Comparison of ENCODE assay signal across 2 cellular contexts in the genomic region with DNA sequence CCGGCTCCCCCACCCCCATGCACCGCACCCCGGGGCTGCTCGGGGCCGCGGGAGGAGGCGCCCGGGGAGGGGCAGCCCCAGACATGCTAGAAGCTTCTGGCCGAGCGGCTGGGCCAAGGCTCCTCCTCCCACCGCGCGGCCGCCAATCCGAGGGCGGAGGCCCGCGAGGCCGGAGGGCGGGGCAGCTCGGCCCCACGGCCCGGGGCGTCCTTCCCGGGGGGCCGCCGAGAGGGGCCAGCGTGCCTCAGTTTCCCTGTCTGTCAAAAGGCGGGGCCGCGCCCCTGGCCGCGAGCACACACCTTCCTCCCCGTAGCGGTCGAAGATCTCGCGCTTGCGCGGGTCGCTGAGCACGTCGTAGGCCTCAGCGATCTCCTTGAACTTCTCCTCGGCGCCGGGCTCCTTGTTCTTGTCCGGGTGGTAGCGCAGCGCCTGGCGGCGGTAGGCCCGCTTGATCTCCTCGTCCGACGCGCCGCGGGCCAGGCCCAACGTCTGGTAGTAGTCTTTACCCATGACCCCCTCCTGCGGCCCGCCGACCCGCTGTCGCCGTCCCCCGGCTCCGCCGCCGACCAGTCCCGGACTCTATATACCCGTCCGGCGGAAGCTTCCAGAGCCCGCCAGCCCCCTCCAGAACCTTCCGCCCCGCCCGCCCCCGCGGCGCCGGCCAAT.
TF ChIP-seq lines count a peak whose summit lies in the region.

A gene (minus strand): TSS at position 558 of the 666 bp plus-strand sequence. CDS start 48 bp downstream, at position 510.

TF ChIP-seq in WTC11, 78 proteins besides CTCF, POLR2A, EP300 and RAD21 (continued from another document and continues in another):
- TF ChIP-seq, protein P1, sequence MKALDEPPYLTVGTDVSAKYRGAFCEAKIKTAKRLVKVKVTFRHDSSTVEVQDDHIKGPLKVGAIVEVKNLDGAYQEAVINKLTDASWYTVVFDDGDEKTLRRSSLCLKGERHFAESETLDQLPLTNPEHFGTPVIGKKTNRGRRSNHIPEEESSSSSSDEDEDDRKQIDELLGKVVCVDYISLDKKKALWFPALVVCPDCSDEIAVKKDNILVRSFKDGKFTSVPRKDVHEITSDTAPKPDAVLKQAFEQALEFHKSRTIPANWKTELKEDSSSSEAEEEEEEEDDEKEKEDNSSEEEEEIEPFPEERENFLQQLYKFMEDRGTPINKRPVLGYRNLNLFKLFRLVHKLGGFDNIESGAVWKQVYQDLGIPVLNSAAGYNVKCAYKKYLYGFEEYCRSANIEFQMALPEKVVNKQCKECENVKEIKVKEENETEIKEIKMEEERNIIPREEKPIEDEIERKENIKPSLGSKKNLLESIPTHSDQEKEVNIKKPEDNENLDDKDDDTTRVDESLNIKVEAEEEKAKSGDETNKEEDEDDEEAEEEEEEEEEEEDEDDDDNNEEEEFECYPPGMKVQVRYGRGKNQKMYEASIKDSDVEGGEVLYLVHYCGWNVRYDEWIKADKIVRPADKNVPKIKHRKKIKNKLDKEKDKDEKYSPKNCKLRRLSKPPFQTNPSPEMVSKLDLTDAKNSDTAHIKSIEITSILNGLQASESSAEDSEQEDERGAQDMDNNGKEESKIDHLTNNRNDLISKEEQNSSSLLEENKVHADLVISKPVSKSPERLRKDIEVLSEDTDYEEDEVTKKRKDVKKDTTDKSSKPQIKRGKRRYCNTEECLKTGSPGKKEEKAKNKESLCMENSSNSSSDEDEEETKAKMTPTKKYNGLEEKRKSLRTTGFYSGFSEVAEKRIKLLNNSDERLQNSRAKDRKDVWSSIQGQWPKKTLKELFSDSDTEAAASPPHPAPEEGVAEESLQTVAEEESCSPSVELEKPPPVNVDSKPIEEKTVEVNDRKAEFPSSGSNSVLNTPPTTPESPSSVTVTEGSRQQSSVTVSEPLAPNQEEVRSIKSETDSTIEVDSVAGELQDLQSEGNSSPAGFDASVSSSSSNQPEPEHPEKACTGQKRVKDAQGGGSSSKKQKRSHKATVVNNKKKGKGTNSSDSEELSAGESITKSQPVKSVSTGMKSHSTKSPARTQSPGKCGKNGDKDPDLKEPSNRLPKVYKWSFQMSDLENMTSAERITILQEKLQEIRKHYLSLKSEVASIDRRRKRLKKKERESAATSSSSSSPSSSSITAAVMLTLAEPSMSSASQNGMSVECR (CRISPR knock-in tag; IDR thresholded peaks at IDR 0.05; ENCODE audit: borderline replicate concordance): peak; percentile 83
- TF ChIP-seq, protein P2, sequence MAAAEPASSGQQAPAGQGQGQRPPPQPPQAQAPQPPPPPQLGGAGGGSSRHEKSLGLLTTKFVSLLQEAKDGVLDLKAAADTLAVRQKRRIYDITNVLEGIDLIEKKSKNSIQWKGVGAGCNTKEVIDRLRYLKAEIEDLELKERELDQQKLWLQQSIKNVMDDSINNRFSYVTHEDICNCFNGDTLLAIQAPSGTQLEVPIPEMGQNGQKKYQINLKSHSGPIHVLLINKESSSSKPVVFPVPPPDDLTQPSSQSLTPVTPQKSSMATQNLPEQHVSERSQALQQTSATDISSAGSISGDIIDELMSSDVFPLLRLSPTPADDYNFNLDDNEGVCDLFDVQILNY (CRISPR knock-in tag; IDR thresholded peaks at IDR 0.05): peak; percentile 47; the same call in 1 of the 2 replicates
- no peak for TF ChIP-seq GRHL2 (CRISPR knock-in tag; IDR thresholded peaks at IDR 0.05; ENCODE audit: insufficient replicate concordance, severe bottlenecking)
- TF ChIP-seq, protein P3, sequence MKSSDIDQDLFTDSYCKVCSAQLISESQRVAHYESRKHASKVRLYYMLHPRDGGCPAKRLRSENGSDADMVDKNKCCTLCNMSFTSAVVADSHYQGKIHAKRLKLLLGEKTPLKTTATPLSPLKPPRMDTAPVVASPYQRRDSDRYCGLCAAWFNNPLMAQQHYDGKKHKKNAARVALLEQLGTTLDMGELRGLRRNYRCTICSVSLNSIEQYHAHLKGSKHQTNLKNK (CRISPR knock-in tag; IDR thresholded peaks at IDR 0.05): peak; percentile 32; the same call in 1 of the 2 replicates
- TF ChIP-seq, protein P4, sequence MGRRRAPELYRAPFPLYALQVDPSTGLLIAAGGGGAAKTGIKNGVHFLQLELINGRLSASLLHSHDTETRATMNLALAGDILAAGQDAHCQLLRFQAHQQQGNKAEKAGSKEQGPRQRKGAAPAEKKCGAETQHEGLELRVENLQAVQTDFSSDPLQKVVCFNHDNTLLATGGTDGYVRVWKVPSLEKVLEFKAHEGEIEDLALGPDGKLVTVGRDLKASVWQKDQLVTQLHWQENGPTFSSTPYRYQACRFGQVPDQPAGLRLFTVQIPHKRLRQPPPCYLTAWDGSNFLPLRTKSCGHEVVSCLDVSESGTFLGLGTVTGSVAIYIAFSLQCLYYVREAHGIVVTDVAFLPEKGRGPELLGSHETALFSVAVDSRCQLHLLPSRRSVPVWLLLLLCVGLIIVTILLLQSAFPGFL (CRISPR knock-in tag; IDR thresholded peaks at IDR 0.05; ENCODE audit: borderline replicate concordance): no peak
- TF ChIP-seq EMX1 (CRISPR knock-in tag; IDR thresholded peaks at IDR 0.05): 0 out of 2 replicates have a peak, but pooled peaks have one; percentile 53
- no peak for TF ChIP-seq CREB1 (CRISPR knock-in tag; IDR thresholded peaks at IDR 0.05)
- TF ChIP-seq ZNF671 (CRISPR knock-in tag; IDR thresholded peaks at IDR 0.05): no peak
- TF ChIP-seq, protein P5, sequence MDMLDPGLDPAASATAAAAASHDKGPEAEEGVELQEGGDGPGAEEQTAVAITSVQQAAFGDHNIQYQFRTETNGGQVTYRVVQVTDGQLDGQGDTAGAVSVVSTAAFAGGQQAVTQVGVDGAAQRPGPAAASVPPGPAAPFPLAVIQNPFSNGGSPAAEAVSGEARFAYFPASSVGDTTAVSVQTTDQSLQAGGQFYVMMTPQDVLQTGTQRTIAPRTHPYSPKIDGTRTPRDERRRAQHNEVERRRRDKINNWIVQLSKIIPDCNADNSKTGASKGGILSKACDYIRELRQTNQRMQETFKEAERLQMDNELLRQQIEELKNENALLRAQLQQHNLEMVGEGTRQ (CRISPR knock-in tag; IDR thresholded peaks at IDR 0.05): no peak
- TF ChIP-seq, protein P6, sequence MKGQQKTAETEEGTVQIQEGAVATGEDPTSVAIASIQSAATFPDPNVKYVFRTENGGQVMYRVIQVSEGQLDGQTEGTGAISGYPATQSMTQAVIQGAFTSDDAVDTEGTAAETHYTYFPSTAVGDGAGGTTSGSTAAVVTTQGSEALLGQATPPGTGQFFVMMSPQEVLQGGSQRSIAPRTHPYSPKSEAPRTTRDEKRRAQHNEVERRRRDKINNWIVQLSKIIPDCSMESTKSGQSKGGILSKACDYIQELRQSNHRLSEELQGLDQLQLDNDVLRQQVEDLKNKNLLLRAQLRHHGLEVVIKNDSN (CRISPR knock-in tag; IDR thresholded peaks at IDR 0.05): peak; percentile 43; the same call in 1 of the 2 replicates
- no peak for TF ChIP-seq MXD4 (CRISPR knock-in tag; IDR thresholded peaks at IDR 0.05; ENCODE audit: borderline replicate concordance)
- TF ChIP-seq SP1 (CRISPR knock-in tag; conservative IDR thresholded peaks at IDR 0.05): no peak
- 0 out of 2 replicates have a peak, but pooled peaks have one; percentile 57 for TF ChIP-seq SMAD4 (CRISPR knock-in tag; IDR thresholded peaks at IDR 0.05)
- TF ChIP-seq ZBTB21 (CRISPR knock-in tag; IDR thresholded peaks at IDR 0.05; ENCODE audit: borderline replicate concordance): no peak

TF ChIP-seq in HepG2, 621 proteins besides CTCF, POLR2A, EP300 and RAD21 (continued from another document and continues in another):
- TF ChIP-seq, protein P7, sequence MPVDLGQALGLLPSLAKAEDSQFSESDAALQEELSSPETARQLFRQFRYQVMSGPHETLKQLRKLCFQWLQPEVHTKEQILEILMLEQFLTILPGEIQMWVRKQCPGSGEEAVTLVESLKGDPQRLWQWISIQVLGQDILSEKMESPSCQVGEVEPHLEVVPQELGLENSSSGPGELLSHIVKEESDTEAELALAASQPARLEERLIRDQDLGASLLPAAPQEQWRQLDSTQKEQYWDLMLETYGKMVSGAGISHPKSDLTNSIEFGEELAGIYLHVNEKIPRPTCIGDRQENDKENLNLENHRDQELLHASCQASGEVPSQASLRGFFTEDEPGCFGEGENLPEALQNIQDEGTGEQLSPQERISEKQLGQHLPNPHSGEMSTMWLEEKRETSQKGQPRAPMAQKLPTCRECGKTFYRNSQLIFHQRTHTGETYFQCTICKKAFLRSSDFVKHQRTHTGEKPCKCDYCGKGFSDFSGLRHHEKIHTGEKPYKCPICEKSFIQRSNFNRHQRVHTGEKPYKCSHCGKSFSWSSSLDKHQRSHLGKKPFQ (CRISPR knock-in tag; IDR thresholded peaks at IDR 0.05; ENCODE audit: insufficient replicate concordance): no peak
- TF ChIP-seq ZNF335 (CRISPR knock-in tag; IDR thresholded peaks at IDR 0.05) (no peak), ZFX (CRISPR knock-in tag; IDR thresholded peaks at IDR 0.05; ENCODE audit: low read depth) (peak; percentile 92), PHF21A (CRISPR knock-in tag; IDR thresholded peaks at IDR 0.05) (no peak), GATA4 (IDR thresholded peaks at IDR 0.05; ENCODE audit: borderline replicate concordance, low read depth) (peak; percentile 82), ZBTB7A (CRISPR knock-in tag; IDR thresholded peaks at IDR 0.05) (peak; percentile 85; the same call in 1 of the 2 replicates), LCORL (IDR thresholded peaks at IDR 0.05) (no peak), LCORL (CRISPR knock-in tag; IDR thresholded peaks at IDR 0.05) (peak; percentile 51; the same call in 1 of the 2 replicates), RXRA (CRISPR knock-in tag; IDR thresholded peaks at IDR 0.05) (no peak; the same call in 1 of the 2 replicates), BRCA1 (CRISPR knock-in tag; IDR thresholded peaks at IDR 0.05) (peak; percentile 73; the same call in 1 of the 2 replicates), RBFOX2 (IDR thresholded peaks at IDR 0.05; ENCODE audit: low read depth, low read length) (peak; percentile 93), KLF13 (CRISPR knock-in tag; IDR thresholded peaks at IDR 0.05) (peak; percentile 76; the same call in 1 of the 2 replicates), ZFP36L2 (CRISPR knock-in tag; IDR thresholded peaks at IDR 0.05) (no peak), FOXA1 (IDR thresholded peaks at IDR 0.05) (no peak), FOXA1 (CRISPR knock-in tag; IDR thresholded peaks at IDR 0.05) (no peak), SOX6 (IDR thresholded peaks at IDR 0.05) (no peak), SOX6 (CRISPR knock-in tag; IDR thresholded peaks at IDR 0.05) (no peak), SP2 (CRISPR knock-in tag; IDR thresholded peaks at IDR 0.05) (no peak; the same call in none of the 2 replicates)
- TF ChIP-seq, protein P8, sequence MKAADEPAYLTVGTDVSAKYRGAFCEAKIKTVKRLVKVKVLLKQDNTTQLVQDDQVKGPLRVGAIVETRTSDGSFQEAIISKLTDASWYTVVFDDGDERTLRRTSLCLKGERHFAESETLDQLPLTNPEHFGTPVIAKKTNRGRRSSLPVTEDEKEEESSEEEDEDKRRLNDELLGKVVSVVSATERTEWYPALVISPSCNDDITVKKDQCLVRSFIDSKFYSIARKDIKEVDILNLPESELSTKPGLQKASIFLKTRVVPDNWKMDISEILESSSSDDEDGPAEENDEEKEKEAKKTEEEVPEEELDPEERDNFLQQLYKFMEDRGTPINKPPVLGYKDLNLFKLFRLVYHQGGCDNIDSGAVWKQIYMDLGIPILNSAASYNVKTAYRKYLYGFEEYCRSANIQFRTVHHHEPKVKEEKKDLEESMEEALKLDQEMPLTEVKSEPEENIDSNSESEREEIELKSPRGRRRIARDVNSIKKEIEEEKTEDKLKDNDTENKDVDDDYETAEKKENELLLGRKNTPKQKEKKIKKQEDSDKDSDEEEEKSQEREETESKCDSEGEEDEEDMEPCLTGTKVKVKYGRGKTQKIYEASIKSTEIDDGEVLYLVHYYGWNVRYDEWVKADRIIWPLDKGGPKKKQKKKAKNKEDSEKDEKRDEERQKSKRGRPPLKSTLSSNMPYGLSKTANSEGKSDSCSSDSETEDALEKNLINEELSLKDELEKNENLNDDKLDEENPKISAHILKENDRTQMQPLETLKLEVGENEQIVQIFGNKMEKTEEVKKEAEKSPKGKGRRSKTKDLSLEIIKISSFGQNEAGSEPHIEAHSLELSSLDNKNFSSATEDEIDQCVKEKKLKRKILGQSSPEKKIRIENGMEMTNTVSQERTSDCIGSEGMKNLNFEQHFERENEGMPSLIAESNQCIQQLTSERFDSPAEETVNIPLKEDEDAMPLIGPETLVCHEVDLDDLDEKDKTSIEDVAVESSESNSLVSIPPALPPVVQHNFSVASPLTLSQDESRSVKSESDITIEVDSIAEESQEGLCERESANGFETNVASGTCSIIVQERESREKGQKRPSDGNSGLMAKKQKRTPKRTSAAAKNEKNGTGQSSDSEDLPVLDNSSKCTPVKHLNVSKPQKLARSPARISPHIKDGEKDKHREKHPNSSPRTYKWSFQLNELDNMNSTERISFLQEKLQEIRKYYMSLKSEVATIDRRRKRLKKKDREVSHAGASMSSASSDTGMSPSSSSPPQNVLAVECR (CRISPR knock-in tag; IDR thresholded peaks at IDR 0.05; ENCODE audit: borderline replicate concordance): peak; percentile 86
- TF ChIP-seq, protein P9, sequence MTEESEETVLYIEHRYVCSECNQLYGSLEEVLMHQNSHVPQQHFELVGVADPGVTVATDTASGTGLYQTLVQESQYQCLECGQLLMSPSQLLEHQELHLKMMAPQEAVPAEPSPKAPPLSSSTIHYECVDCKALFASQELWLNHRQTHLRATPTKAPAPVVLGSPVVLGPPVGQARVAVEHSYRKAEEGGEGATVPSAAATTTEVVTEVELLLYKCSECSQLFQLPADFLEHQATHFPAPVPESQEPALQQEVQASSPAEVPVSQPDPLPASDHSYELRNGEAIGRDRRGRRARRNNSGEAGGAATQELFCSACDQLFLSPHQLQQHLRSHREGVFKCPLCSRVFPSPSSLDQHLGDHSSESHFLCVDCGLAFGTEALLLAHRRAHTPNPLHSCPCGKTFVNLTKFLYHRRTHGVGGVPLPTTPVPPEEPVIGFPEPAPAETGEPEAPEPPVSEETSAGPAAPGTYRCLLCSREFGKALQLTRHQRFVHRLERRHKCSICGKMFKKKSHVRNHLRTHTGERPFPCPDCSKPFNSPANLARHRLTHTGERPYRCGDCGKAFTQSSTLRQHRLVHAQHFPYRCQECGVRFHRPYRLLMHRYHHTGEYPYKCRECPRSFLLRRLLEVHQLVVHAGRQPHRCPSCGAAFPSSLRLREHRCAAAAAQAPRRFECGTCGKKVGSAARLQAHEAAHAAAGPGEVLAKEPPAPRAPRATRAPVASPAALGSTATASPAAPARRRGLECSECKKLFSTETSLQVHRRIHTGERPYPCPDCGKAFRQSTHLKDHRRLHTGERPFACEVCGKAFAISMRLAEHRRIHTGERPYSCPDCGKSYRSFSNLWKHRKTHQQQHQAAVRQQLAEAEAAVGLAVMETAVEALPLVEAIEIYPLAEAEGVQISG (CRISPR knock-in tag; IDR thresholded peaks at IDR 0.05): peak; percentile 59
- TF ChIP-seq, protein P10, sequence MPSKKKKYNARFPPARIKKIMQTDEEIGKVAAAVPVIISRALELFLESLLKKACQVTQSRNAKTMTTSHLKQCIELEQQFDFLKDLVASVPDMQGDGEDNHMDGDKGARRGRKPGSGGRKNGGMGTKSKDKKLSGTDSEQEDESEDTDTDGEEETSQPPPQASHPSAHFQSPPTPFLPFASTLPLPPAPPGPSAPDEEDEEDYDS (CRISPR knock-in tag; IDR thresholded peaks at IDR 0.05): peak; percentile 90
